In the genomic region with DNA sequence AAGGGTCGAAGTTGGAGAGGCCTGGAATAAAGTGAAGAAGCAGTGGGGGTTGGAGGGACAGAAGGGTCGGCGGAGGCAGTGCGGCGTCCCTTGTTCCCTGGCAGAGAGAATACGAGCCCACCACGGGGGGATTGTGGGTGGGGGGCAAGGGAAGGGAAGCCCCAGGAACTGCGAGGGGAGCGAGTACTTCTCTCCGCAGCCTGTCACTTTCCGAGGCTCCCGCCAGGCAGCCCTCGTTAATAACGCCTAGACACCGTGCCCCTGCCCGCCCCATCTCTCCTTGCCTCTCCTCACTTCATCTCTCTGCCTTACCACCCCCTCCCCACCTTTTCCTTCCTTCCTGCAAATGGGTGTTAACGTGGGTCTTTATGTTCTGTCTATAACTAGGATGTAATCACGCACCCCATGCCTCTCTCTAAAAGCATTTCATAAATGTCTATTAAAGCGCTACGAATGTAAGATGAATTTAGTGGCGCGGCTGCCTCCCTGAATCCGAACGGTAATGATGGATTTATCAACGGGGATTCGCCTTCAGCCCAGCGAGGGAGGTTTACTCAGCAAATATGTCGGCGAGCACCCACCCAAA, we compare ENCODE assay signal across 12 cellular contexts. TPM values are rescaled to one million over a fixed set of nuclear protein-coding genes. Genes with fewer than 3 reads are reported as not detected.
DNase-seq lines count a peak whose midpoint lies in the region; ATAC-seq and TF ChIP-seq lines count a peak whose summit lies in the region.
"Had no signal": no experiment of that assay in that cellular context is flagged by ENCODE, and none has a peak within 500 bp of the region (broad histone marks: within the 10 kb centered on the region; RNA-seq: fewer than 3 reads in every experiment).

No MANE protein-coding gene starts in this region.

- POLR2A ChIA-PET in HEK293T (lab: Yijun Ruan, JAX) = interaction anchor here (1.3 to 5.8 kb wide), 5 partner anchors 13 to 17 kb away, joined by 4 to 44 read pairs (median 6); partner anchors contain the start of gene NR2F2

- DNase-seq in HEK293T (ENCODE audit: extremely low spot score) (no peak), kidney tubule cell (ENCODE audit: low spot score) (peak; percentile 4)
- no peak for DNase-seq in effector memory CD8-positive, alpha-beta T cell
- DNase-seq: MG63, NCI-H69 had no signal

- H3K4me2 ChIP-seq in skeletal muscle satellite cell (ENCODE audit: low read length) = peak overlapping the region; percentile 92

- no peaks in the 10 kb centered on the region for H3K27me3 ChIP-seq in skeletal muscle satellite cell (ENCODE audit: control insufficient read depth, insufficient read depth, low read length)
- H3K27me3 ChIP-seq: MG63 had no signal

- H3K27me3 Mint-ChIP-seq in brain = peaks cover 53% of the 10 kb centered on the region
- peaks cover 96 to 100% of the 10 kb centered on the region in 2 donors for H3K27me3 Mint-ChIP-seq in effector memory CD8-positive, alpha-beta T cell

- no peaks in the 10 kb centered on the region for H3K9me3 ChIP-seq in skeletal muscle satellite cell (replicated peaks; ENCODE audit: low read length)
- H3K9me3 ChIP-seq: MG63 had no signal

- peak overlapping the region; percentile 52 to 99 (median 96) for H3K27ac Mint-ChIP-seq in brain
- H3K27ac Mint-ChIP-seq in effector memory CD8-positive, alpha-beta T cell = no peak overlapping the region
- H3K27ac Mint-ChIP-seq: dendritic cell treated with granulocyte-macrophage colony-stimulating factor and Interleukin-4, amounts not matched to agents 40 ng/mL and 50 ng/mL, for 4 days had no signal

- peak overlapping the region in 4 of 5 experiments; percentile 91 to 97 (median 95) for H3K4me3 Mint-ChIP-seq in brain
- no peak overlapping the region for H3K4me3 Mint-ChIP-seq in effector memory CD8-positive, alpha-beta T cell
- H3K4me3 Mint-ChIP-seq: dendritic cell treated with granulocyte-macrophage colony-stimulating factor and Interleukin-4, amounts not matched to agents 40 ng/mL and 50 ng/mL, for 4 days had no signal

- peak overlapping the region; percentile 50 for H3K9ac ChIP-seq in skeletal muscle satellite cell (ENCODE audit: low read depth, low read length)

- ATAC-seq in effector memory CD8-positive, alpha-beta T cell (replicated peaks) = no peak
- ATAC-seq in HG03196 (IDR thresholded peaks at IDR 0.05; ENCODE audit: unreplicated experiment) (no peak), GM19351 (IDR thresholded peaks at IDR 0.05; ENCODE audit: unreplicated experiment) (no peak), GM18498 (IDR thresholded peaks at IDR 0.05; ENCODE audit: unreplicated experiment) (no peak)

- H3K9me3 Mint-ChIP-seq in brain = no peaks in the 10 kb centered on the region
- H3K9me3 Mint-ChIP-seq in effector memory CD8-positive, alpha-beta T cell = no peaks in the 10 kb centered on the region
- H3K9me3 Mint-ChIP-seq: dendritic cell treated with granulocyte-macrophage colony-stimulating factor and Interleukin-4, amounts not matched to agents 40 ng/mL and 50 ng/mL, for 4 days had no signal

- peaks cover 28% of the 10 kb centered on the region for H3K4me1 ChIP-seq in skeletal muscle satellite cell (ENCODE audit: control insufficient read depth, insufficient read depth, low read length)

- CTCF ChIA-PET in HEK293T (lab: Yijun Ruan, JAX) = interaction anchor here (0.6 to 3.5 kb wide), 4 partner anchors 11 to 128 kb away, joined by 3 to 29 read pairs (median 4); no protein-coding TSS in a partner anchor

- TF ChIP-seq CTCF in brain (conservative IDR thresholded peaks at IDR 0.05) = no peak

- H3K36me3 ChIP-seq in skeletal muscle satellite cell (ENCODE audit: insufficient read depth, low read length) = peaks cover 66% of the 10 kb centered on the region

- peaks cover 90% of the 10 kb centered on the region for H3K4me1 Mint-ChIP-seq in brain
- peaks cover 5 to 8% of the 10 kb centered on the region in 2 donors for H3K4me1 Mint-ChIP-seq in effector memory CD8-positive, alpha-beta T cell (ENCODE audit: low read depth in 2 of 2)

- H3K36me3 Mint-ChIP-seq in brain = peaks cover 40% of the 10 kb centered on the region
- H3K36me3 Mint-ChIP-seq in effector memory CD8-positive, alpha-beta T cell (ENCODE audit: insufficient read depth) = peaks cover 7% of the 10 kb centered on the region

- peak overlapping the region; percentile 68 for H3K4me3 ChIP-seq in skeletal muscle satellite cell (ENCODE audit: low read length)
- H3K4me3 ChIP-seq: MG63 had no signal

TF ChIP-seq in HEK293T, 16 proteins besides CTCF, POLR2A, EP300 and RAD21:
- TF ChIP-seq FOXK2 (IDR thresholded peaks at IDR 0.05) (no peak), PKNOX1 (IDR thresholded peaks at IDR 0.05) (peak; percentile 38; the same call in 1 of the 2 replicates), NFRKB (IDR thresholded peaks at IDR 0.05) (no peak)

RNA-seq across cellular contexts. Expression of gene NR2F2, which starts 13.7 kb away (rescaled TPM):
- 60.4 TPM for polyA plus RNA-seq in brain (ENCODE audit: insufficient read depth, low read depth, low replicate concordance)
- 9.9 and 10.0 TPM in 2 replicates for total RNA-seq in skeletal muscle satellite cell (2012; rRNA removed)
- total RNA-seq: T-helper 1 cell treated with Interleukin-12 subunit alpha and Interleukin-12 subunit beta and Interleukin-4 antibody, amounts not matched to agents 30 ng/mL and 1 ng/mL, for 36 hours had no signal

Comparison
In these comparisons a context has a peak if more than half of its experiments do, and no peak if none do; other contexts are left out.
1. H3K27ac Mint-ChIP-seq: peak in brain (5 of 5); none in effector memory CD8-positive, alpha-beta T cell (0 of 2).
2. H3K4me3 Mint-ChIP-seq: peak in brain (4 of 5); none in effector memory CD8-positive, alpha-beta T cell (0 of 2).